1 cellular context compared by ENCODE assay signal in the genomic region with DNA sequence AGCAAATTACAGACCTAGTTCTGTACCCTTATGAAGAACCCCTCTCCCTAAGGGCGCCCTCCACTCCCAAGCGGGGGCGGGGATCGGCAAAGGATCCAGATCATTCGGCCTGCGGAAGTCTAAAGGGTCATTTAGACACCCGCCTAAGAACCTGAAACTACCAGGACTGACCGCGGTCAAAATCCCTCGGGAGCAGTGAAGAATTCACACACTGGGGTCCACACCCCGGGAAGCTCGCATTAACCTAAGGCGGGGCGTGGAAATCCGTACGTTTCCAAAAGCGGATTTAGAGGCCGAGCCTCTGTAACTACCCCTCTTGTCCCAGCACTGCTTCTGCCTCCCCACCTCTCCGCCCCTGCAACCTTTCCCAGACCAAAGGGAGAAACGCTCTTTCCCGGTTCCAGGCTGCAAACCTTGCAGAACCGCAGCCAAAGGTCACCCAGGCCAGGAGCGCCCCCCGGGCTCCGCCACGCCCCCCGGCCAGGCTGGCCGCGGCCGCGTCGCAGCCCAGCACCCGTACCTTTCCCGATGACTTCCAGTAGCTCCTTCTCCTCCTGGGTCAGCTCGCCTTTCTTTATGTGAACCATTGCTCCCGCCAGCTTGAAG.
TF ChIP-seq lines count a peak whose summit lies in the region.

No MANE protein-coding gene starts in this region.

TF ChIP-seq in HepG2, 621 proteins besides CTCF, POLR2A, EP300 and RAD21 (continued from another document):
- TF ChIP-seq GATAD1 (CRISPR knock-in tag; IDR thresholded peaks at IDR 0.05) (no peak), SOX5 (CRISPR knock-in tag; IDR thresholded peaks at IDR 0.05; ENCODE audit: borderline replicate concordance) (no peak), ZNF251 (CRISPR knock-in tag; IDR thresholded peaks at IDR 0.05) (no peak), ZNF569 (CRISPR knock-in tag; IDR thresholded peaks at IDR 0.05; ENCODE audit: borderline replicate concordance) (no peak), RAD51 (IDR thresholded peaks at IDR 0.05; ENCODE audit: borderline replicate concordance) (no peak), ZNF678 (CRISPR knock-in tag; IDR thresholded peaks at IDR 0.05) (no peak), RCOR2 (CRISPR knock-in tag; IDR thresholded peaks at IDR 0.05) (no peak), YEATS2 (CRISPR knock-in tag; IDR thresholded peaks at IDR 0.05; ENCODE audit: borderline replicate concordance) (no peak), XRCC5 (optimal IDR thresholded peaks at IDR 0.05; ENCODE audit: low read length) (no peak)
- TF ChIP-seq, protein P1, sequence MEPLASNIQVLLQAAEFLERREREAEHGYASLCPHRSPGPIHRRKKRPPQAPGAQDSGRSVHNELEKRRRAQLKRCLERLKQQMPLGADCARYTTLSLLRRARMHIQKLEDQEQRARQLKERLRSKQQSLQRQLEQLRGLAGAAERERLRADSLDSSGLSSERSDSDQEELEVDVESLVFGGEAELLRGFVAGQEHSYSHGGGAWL (CRISPR knock-in tag; IDR thresholded peaks at IDR 0.05), result no peak
TF ChIP-seq in HepG2: peak in this region for 50.
